Comparison of ENCODE assay signal across 21 cellular contexts in the genomic region with DNA sequence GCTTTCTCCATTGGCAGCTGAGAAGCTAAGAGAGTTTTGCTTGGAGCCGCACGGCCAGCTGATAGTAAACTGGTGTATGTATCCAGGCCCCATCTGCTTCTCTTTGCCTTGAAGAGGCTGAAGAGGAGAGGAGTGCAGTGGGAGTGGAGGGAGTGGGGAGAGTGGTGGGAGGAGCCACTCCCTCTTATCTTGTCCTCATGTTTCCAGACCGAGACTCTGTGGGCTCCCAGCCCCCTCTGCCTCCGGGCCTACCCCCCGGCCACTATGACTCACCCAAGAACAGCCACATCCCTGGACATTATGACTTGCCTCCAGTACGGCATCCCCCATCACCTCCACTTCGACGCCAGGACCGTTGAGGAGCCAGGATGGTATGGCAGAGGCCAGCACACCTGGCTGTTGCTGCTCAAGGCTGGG. TPM values are rescaled to one million over a fixed set of nuclear protein-coding genes. Genes with fewer than 3 reads are reported as not detected.
DNase-seq lines count a peak whose midpoint lies in the region; TF ChIP-seq lines count a peak whose summit lies in the region.
"Had no signal": no experiment of that assay in that cellular context is flagged by ENCODE, and none has a peak within 500 bp of the region (broad histone marks: within the 10 kb centered on the region; RNA-seq: fewer than 3 reads in every experiment).

No MANE protein-coding gene starts in this region.

- H3K27ac Mint-ChIP-seq in mesothelial cell of epicardium = peak overlapping the region; percentile 68
- H3K27ac Mint-ChIP-seq: T-helper 2 cell treated with Interferon-gamma antibody and Interleukin-4, amounts not matched to agents 5 μg/mL and 100 μg/mL, for 36 hours had no signal

- no peak for TF ChIP-seq CTCF in mesothelial cell of epicardium (IDR thresholded peaks at IDR 0.05; ENCODE audit: unreplicated experiment)

- peaks cover 6% of the 10 kb centered on the region for H3K9me3 Mint-ChIP-seq in mesothelial cell of epicardium
- H3K9me3 Mint-ChIP-seq: T-helper 2 cell treated with Interferon-gamma antibody and Interleukin-4, amounts not matched to agents 5 μg/mL and 100 μg/mL, for 36 hours had no signal

- peak; percentile 71 for DNase-seq in ELF-1 (ENCODE audit: low read depth, low spot score)
- peak; percentile 31 for DNase-seq in NCI-H510A (lab: John Stamatoyannopoulos, UW)
- DNase-seq in astrocyte of the hippocampus (ENCODE audit: low read depth, low spot score) = peak; percentile 62
- no peak for DNase-seq in mesothelial cell of epicardium (ENCODE audit: low spot score in 2 of 2, unreplicated experiment in 2 of 2)
- DNase-seq in SHP77 treated with DMSO at 0.1 percent for 48 hours (lab: John Stamatoyannopoulos, UW) = no peak
- no peak for DNase-seq in KG1 (lab: John Stamatoyannopoulos, UW)
- no peak for DNase-seq in HPDE6-E6E7 (ENCODE audit: extremely low spot score)
- DNase-seq in activated CD4-positive, alpha-beta T cell treated with anti-CD3 and anti-CD28 coated beads for 4 hours = no peak
- DNase-seq: activated CD4-positive, alpha-beta T cell treated with anti-CD3 and anti-CD28 coated beads for 1 hour; activated effector memory CD4-positive, alpha-beta T cell treated with anti-CD3 and anti-CD28 coated beads, Interleukin-2, amount 50 U/mL, for 16 hours; AML-193; Caco-2; cerebellar nuclear complex; effector memory CD4-positive, alpha-beta T cell; GF-D8; NCI-H1436; NCI-H446 treated with DMSO at 0.1 percent for 48 hours; stimulated activated CD4-positive, alpha-beta T cell treated with anti-CD3 and anti-CD28 coated beads, Interleukin-12 subunit alpha, Interleukin-12 subunit beta, amount 100 ng/mL, for 4 hours; testis had no signal

- no peaks in the 10 kb centered on the region for H3K36me3 Mint-ChIP-seq in mesothelial cell of epicardium

- H3K27me3 Mint-ChIP-seq in mesothelial cell of epicardium (ENCODE audit: low read depth) = peaks cover 7% of the 10 kb centered on the region

- peak overlapping the region; percentile 47 for H3K4me3 Mint-ChIP-seq in mesothelial cell of epicardium
- H3K4me3 Mint-ChIP-seq: T-helper 2 cell treated with Interferon-gamma antibody and Interleukin-4, amounts not matched to agents 5 μg/mL and 100 μg/mL, for 36 hours had no signal

- H3K4me1 Mint-ChIP-seq in mesothelial cell of epicardium = peaks cover 23% of the 10 kb centered on the region

RNA-seq across cellular contexts. Expression of a gene that starts 6.0 kb away (rescaled TPM):
- 0.11 to 0.34 TPM (median 0.13 TPM) in 3 replicates for total RNA-seq in mesothelial cell of epicardium
- total RNA-seq: Caco-2, GM12878 had no signal

RNA-seq across cellular contexts. Expression of a gene that starts 20.9 kb away (rescaled TPM):
- 13.8 to 16.1 TPM (median 15.7 TPM) in 3 replicates for total RNA-seq in mesothelial cell of epicardium
- total RNA-seq: GM12878 had no signal

RNA-seq across cellular contexts. Expression of a gene that starts 53.8 kb away (rescaled TPM):
- total RNA-seq in mesothelial cell of epicardium = 1.2 to 1.3 TPM (median 1.3 TPM) in 3 replicates
- total RNA-seq: Caco-2 had no signal

RNA-seq across cellular contexts. Expression of a gene that starts 55.5 kb away (rescaled TPM):
- total RNA-seq in mesothelial cell of epicardium = 0.45 to 0.66 TPM (median 0.51 TPM) in 3 replicates
- total RNA-seq: Caco-2, GM12878 had no signal

Comparison
In these comparisons a context has a peak if more than half of its experiments do, and no peak if none do; other contexts are left out.
1. DNase-seq: peak in ELF-1 (single experiment), NCI-H510A (single experiment) and astrocyte of the hippocampus (single experiment); none in mesothelial cell of epicardium (0 of 2), SHP77 treated with DMSO at 0.1 percent for 48 hours (single experiment), KG1 (single experiment), HPDE6-E6E7 (single experiment) and activated CD4-positive, alpha-beta T cell treated with anti-CD3 and anti-CD28 coated beads for 4 hours (0 of 2).